ENCODE assay signal across 1 cellular context in the genomic region with DNA sequence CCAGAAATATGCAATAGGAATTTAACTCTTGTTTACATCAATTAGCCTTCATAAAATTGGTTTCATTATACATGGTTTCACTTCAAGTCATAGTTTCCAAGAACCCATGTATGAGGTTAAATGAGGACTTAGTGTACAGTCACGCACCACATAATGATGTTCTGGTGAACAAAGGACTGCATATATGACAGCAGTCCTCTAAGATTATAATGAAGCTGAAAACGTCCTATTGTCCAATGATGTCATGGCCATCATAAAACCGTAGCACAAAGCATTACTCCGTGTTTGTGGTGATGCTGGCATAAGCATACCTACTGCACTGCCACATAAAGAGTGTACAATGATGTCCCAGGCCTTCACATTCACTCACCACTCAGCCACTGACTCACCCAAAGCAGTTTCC.
TF ChIP-seq lines count a peak whose summit lies in the region.

No MANE protein-coding gene starts in this region.

TF ChIP-seq in GM12878, 131 proteins besides CTCF, POLR2A, EP300 and RAD21 (continued from another document and continues in another):
- TF ChIP-seq, protein P1, sequence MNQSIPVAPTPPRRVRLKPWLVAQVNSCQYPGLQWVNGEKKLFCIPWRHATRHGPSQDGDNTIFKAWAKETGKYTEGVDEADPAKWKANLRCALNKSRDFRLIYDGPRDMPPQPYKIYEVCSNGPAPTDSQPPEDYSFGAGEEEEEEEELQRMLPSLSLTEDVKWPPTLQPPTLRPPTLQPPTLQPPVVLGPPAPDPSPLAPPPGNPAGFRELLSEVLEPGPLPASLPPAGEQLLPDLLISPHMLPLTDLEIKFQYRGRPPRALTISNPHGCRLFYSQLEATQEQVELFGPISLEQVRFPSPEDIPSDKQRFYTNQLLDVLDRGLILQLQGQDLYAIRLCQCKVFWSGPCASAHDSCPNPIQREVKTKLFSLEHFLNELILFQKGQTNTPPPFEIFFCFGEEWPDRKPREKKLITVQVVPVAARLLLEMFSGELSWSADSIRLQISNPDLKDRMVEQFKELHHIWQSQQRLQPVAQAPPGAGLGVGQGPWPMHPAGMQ (IDR thresholded peaks at IDR 0.05; ENCODE audit: borderline replicate concordance), result no peak
- TF ChIP-seq BHLHE40 (IDR thresholded peaks at IDR 0.05; ENCODE audit: borderline replicate concordance in 1 of 2, low read depth in 2 of 2, low read length in 1 of 2) (peak; percentile 39 to 55; a peak in 2 of 4 replicates), BMI1 (IDR thresholded peaks at IDR 0.05; ENCODE audit: borderline replicate concordance) (peak; percentile 67; the same call in 1 of the 2 replicates), ESRRA (IDR thresholded peaks at IDR 0.05; ENCODE audit: low read length) (no peak), NFYA (IDR thresholded peaks at IDR 0.05; ENCODE audit: borderline replicate concordance, low read depth, low read length) (no peak), POLR2AphosphoS5 (IDR thresholded peaks at IDR 0.05; ENCODE audit: low read length) (no peak), NR2C2 (IDR thresholded peaks at IDR 0.05; ENCODE audit: borderline replicate concordance, control insufficient read depth, insufficient read length, low read depth) (no peak), KAT2A (conservative IDR thresholded peaks at IDR 0.05; ENCODE audit: control insufficient read depth, low read depth, low read length) (no peak), JUND (IDR thresholded peaks at IDR 0.05; ENCODE audit: low read depth, low read length) (peak; percentile 68), ZNF24 (IDR thresholded peaks at IDR 0.05) (peak; percentile 84), TARDBP (IDR thresholded peaks at IDR 0.05; ENCODE audit: borderline replicate concordance) (no peak), ASH2L (IDR thresholded peaks at IDR 0.05; ENCODE audit: borderline replicate concordance, low read depth) (no peak), SP1 (IDR thresholded peaks at IDR 0.05; ENCODE audit: low read depth, low read length) (peak; percentile 17), POLR2AphosphoS2 (IDR thresholded peaks at IDR 0.05; ENCODE audit: low read depth, low read length) (no peak), TBL1XR1 (IDR thresholded peaks at IDR 0.05; ENCODE audit: low read depth, low read length) (no peak), SMARCA5 (IDR thresholded peaks at IDR 0.05) (no peak), CBFB (IDR thresholded peaks at IDR 0.05; ENCODE audit: low read depth) (no peak), FOS (IDR thresholded peaks at IDR 0.05; ENCODE audit: borderline replicate concordance, extremely low read depth, insufficient read length) (no peak), PAX8 (IDR thresholded peaks at IDR 0.05) (no peak), JUNB (IDR thresholded peaks at IDR 0.05) (peak; percentile 82), GATAD2B (conservative IDR thresholded peaks at IDR 0.05; ENCODE audit: low read depth) (0 out of 2 replicates have a peak, but pooled peaks have one; percentile 30), SRF (IDR thresholded peaks at IDR 0.05; ENCODE audit: low read depth in 2 of 2, low read length in 2 of 2) (no peak), FOXK2 (IDR thresholded peaks at IDR 0.05) (no peak; the same call in none of the 2 replicates), BRCA1 (IDR thresholded peaks at IDR 0.05; ENCODE audit: low read depth, low read length) (no peak), MEF2B (IDR thresholded peaks at IDR 0.05; ENCODE audit: partially characterized antibody, poor library complexity, severe bottlenecking) (peak; percentile 57), MYC (IDR thresholded peaks at IDR 0.05; ENCODE audit: insufficient read depth, insufficient read length, insufficient replicate concordance, low read length, severe bottlenecking) (no peak), EGR1 (IDR thresholded peaks at IDR 0.05; ENCODE audit: borderline replicate concordance in 1 of 2, low read depth in 2 of 2, low read length in 2 of 2) (no peak), MXI1 (IDR thresholded peaks at IDR 0.05; ENCODE audit: low read depth, low read length) (no peak), YY1 (IDR thresholded peaks at IDR 0.05; ENCODE audit: low read depth, low read length) (no peak), SMC3 (IDR thresholded peaks at IDR 0.05; ENCODE audit: borderline replicate concordance, low read length) (no peak), ATF7 (IDR thresholded peaks at IDR 0.05; ENCODE audit: low read depth) (peak; percentile 98), SREBF1 (IDR thresholded peaks at IDR 0.05; ENCODE audit: low read length) (no peak), IKZF1 (conservative IDR thresholded peaks at IDR 0.05) (peak; percentile 51), SIX5 (IDR thresholded peaks at IDR 0.05; ENCODE audit: low read depth, low read length, severe bottlenecking) (no peak), HDAC6 (IDR thresholded peaks at IDR 0.05; ENCODE audit: unreplicated experiment) (no peak), RB1 (IDR thresholded peaks at IDR 0.05; ENCODE audit: borderline replicate concordance) (no peak), HCFC1 (IDR thresholded peaks at IDR 0.05; ENCODE audit: low read length) (no peak), TCF3 (IDR thresholded peaks at IDR 0.05; ENCODE audit: borderline replicate concordance, insufficient read depth, low read depth, low read length) (no peak), CBX5 (IDR thresholded peaks at IDR 0.05; ENCODE audit: low read depth) (0 out of 2 replicates have a peak, but pooled peaks have one; percentile 44), RFX5 (IDR thresholded peaks at IDR 0.05; ENCODE audit: low read depth, low read length) (no peak), YBX1 (IDR thresholded peaks at IDR 0.05) (no peak), NFXL1 (IDR thresholded peaks at IDR 0.05; ENCODE audit: borderline replicate concordance) (no peak), CHD1 (IDR thresholded peaks at IDR 0.05; ENCODE audit: low read depth, low read length) (no peak), MYB (IDR thresholded peaks at IDR 0.05; ENCODE audit: borderline replicate concordance, low read depth, low read length) (no peak), CREM (IDR thresholded peaks at IDR 0.05; ENCODE audit: low read depth) (peak; percentile 94), FOXM1 (IDR thresholded peaks at IDR 0.05; ENCODE audit: low read depth, low read length) (peak; percentile 79; the same call in 1 of the 2 replicates), RBBP5 (conservative IDR thresholded peaks at IDR 0.05) (no peak), MEF2A (IDR thresholded peaks at IDR 0.05; ENCODE audit: insufficient read depth, low read depth, low read length) (0 out of 2 replicates have a peak, but pooled peaks have one; percentile 12), RUNX3 (IDR thresholded peaks at IDR 0.05; ENCODE audit: low read length) (peak; percentile 78)
- TF ChIP-seq, protein P2, sequence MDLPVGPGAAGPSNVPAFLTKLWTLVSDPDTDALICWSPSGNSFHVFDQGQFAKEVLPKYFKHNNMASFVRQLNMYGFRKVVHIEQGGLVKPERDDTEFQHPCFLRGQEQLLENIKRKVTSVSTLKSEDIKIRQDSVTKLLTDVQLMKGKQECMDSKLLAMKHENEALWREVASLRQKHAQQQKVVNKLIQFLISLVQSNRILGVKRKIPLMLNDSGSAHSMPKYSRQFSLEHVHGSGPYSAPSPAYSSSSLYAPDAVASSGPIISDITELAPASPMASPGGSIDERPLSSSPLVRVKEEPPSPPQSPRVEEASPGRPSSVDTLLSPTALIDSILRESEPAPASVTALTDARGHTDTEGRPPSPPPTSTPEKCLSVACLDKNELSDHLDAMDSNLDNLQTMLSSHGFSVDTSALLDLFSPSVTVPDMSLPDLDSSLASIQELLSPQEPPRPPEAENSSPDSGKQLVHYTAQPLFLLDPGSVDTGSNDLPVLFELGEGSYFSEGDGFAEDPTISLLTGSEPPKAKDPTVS (IDR thresholded peaks at IDR 0.05; ENCODE audit: low read depth, low read length), result no peak
- TF ChIP-seq, protein P3, sequence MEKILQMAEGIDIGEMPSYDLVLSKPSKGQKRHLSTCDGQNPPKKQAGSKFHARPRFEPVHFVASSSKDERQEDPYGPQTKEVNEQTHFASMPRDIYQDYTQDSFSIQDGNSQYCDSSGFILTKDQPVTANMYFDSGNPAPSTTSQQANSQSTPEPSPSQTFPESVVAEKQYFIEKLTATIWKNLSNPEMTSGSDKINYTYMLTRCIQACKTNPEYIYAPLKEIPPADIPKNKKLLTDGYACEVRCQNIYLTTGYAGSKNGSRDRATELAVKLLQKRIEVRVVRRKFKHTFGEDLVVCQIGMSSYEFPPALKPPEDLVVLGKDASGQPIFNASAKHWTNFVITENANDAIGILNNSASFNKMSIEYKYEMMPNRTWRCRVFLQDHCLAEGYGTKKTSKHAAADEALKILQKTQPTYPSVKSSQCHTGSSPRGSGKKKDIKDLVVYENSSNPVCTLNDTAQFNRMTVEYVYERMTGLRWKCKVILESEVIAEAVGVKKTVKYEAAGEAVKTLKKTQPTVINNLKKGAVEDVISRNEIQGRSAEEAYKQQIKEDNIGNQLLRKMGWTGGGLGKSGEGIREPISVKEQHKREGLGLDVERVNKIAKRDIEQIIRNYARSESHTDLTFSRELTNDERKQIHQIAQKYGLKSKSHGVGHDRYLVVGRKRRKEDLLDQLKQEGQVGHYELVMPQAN (conservative IDR thresholded peaks at IDR 0.05), result no peak
- TF ChIP-seq, protein P4, sequence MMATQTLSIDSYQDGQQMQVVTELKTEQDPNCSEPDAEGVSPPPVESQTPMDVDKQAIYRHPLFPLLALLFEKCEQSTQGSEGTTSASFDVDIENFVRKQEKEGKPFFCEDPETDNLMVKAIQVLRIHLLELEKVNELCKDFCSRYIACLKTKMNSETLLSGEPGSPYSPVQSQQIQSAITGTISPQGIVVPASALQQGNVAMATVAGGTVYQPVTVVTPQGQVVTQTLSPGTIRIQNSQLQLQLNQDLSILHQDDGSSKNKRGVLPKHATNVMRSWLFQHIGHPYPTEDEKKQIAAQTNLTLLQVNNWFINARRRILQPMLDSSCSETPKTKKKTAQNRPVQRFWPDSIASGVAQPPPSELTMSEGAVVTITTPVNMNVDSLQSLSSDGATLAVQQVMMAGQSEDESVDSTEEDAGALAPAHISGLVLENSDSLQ (IDR thresholded peaks at IDR 0.05), result no peak
- TF ChIP-seq, protein P5, sequence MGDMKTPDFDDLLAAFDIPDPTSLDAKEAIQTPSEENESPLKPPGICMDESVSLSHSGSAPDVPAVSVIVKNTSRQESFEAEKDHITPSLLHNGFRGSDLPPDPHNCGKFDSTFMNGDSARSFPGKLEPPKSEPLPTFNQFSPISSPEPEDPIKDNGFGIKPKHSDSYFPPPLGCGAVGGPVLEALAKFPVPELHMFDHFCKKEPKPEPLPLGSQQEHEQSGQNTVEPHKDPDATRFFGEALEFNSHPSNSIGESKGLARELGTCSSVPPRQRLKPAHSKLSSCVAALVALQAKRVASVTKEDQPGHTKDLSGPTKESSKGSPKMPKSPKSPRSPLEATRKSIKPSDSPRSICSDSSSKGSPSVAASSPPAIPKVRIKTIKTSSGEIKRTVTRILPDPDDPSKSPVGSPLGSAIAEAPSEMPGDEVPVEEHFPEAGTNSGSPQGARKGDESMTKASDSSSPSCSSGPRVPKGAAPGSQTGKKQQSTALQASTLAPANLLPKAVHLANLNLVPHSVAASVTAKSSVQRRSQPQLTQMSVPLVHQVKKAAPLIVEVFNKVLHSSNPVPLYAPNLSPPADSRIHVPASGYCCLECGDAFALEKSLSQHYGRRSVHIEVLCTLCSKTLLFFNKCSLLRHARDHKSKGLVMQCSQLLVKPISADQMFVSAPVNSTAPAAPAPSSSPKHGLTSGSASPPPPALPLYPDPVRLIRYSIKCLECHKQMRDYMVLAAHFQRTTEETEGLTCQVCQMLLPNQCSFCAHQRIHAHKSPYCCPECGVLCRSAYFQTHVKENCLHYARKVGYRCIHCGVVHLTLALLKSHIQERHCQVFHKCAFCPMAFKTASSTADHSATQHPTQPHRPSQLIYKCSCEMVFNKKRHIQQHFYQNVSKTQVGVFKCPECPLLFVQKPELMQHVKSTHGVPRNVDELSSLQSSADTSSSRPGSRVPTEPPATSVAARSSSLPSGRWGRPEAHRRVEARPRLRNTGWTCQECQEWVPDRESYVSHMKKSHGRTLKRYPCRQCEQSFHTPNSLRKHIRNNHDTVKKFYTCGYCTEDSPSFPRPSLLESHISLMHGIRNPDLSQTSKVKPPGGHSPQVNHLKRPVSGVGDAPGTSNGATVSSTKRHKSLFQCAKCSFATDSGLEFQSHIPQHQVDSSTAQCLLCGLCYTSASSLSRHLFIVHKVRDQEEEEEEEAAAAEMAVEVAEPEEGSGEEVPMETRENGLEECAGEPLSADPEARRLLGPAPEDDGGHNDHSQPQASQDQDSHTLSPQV (IDR thresholded peaks at IDR 0.05), result peak; percentile 88; the same call in 1 of the 2 replicates
- TF ChIP-seq, protein P6, sequence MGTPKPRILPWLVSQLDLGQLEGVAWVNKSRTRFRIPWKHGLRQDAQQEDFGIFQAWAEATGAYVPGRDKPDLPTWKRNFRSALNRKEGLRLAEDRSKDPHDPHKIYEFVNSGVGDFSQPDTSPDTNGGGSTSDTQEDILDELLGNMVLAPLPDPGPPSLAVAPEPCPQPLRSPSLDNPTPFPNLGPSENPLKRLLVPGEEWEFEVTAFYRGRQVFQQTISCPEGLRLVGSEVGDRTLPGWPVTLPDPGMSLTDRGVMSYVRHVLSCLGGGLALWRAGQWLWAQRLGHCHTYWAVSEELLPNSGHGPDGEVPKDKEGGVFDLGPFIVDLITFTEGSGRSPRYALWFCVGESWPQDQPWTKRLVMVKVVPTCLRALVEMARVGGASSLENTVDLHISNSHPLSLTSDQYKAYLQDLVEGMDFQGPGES (IDR thresholded peaks at IDR 0.05), result no peak
- TF ChIP-seq, protein P7, sequence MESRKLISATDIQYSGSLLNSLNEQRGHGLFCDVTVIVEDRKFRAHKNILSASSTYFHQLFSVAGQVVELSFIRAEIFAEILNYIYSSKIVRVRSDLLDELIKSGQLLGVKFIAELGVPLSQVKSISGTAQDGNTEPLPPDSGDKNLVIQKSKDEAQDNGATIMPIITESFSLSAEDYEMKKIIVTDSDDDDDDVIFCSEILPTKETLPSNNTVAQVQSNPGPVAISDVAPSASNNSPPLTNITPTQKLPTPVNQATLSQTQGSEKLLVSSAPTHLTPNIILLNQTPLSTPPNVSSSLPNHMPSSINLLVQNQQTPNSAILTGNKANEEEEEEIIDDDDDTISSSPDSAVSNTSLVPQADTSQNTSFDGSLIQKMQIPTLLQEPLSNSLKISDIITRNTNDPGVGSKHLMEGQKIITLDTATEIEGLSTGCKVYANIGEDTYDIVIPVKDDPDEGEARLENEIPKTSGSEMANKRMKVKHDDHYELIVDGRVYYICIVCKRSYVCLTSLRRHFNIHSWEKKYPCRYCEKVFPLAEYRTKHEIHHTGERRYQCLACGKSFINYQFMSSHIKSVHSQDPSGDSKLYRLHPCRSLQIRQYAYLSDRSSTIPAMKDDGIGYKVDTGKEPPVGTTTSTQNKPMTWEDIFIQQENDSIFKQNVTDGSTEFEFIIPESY (IDR thresholded peaks at IDR 0.05), result no peak
- TF ChIP-seq, protein P8, sequence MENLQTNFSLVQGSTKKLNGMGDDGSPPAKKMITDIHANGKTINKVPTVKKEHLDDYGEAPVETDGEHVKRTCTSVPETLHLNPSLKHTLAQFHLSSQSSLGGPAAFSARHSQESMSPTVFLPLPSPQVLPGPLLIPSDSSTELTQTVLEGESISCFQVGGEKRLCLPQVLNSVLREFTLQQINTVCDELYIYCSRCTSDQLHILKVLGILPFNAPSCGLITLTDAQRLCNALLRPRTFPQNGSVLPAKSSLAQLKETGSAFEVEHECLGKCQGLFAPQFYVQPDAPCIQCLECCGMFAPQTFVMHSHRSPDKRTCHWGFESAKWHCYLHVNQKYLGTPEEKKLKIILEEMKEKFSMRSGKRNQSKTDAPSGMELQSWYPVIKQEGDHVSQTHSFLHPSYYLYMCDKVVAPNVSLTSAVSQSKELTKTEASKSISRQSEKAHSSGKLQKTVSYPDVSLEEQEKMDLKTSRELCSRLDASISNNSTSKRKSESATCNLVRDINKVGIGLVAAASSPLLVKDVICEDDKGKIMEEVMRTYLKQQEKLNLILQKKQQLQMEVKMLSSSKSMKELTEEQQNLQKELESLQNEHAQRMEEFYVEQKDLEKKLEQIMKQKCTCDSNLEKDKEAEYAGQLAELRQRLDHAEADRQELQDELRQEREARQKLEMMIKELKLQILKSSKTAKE (IDR thresholded peaks at IDR 0.05; ENCODE audit: low read depth, poor library complexity, severe bottlenecking), result peak; percentile 50
